1 cellular context compared by ENCODE assay signal in the genomic region with DNA sequence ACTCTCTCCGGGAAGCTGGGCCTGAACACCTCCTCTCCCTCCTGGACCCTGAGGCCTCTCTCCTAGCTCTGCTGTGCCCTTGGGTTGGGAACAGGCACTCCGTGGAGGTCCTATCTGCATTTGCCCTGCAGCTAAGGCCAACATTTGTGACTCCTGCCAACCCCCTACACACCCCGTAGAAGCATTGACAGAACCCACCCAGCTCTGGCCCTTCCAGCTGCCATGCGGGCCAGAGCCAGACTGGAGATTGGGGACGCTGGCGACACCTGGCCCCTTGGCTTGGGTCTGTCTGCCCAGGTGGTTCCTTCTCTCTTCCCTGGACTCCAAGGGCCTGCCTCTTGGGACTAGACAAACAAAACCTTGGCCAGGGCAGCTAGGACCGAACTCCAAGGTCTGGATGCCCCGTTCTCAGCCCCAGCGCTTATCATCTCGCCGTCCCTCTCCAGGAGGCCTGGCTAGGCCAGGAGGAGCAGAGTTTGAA.
A peak's percentile ranks its signal among the peaks of the same experiment; 100 is the strongest.
TF ChIP-seq lines count a peak whose summit lies in the region.

No MANE protein-coding gene starts in this region.

TF ChIP-seq in HepG2, 621 proteins besides CTCF, POLR2A, EP300 and RAD21 (continued from another document):
- TF ChIP-seq, protein P1, sequence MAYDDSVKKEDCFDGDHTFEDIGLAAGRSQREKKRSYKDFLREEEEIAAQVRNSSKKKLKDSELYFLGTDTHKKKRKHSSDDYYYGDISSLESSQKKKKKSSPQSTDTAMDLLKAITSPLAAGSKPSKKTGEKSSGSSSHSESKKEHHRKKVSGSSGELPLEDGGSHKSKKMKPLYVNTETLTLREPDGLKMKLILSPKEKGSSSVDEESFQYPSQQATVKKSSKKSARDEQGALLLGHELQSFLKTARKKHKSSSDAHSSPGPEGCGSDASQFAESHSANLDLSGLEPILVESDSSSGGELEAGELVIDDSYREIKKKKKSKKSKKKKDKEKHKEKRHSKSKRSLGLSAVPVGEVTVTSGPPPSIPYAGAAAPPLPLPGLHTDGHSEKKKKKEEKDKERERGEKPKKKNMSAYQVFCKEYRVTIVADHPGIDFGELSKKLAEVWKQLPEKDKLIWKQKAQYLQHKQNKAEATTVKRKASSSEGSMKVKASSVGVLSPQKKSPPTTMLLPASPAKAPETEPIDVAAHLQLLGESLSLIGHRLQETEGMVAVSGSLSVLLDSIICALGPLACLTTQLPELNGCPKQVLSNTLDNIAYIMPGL (CRISPR knock-in tag; IDR thresholded peaks at IDR 0.05; ENCODE audit: borderline replicate concordance in 1 of 2, low read depth in 1 of 2) = peak in 1 of 2 experiments; percentile 10; a peak in 1 of 4 replicates
- peak; percentile 56 for TF ChIP-seq ZEB1 (IDR thresholded peaks at IDR 0.05; ENCODE audit: insufficient replicate concordance, low read depth)
- no peak for TF ChIP-seq GMEB2 (CRISPR knock-in tag; IDR thresholded peaks at IDR 0.05; ENCODE audit: low read depth)
